ENCODE assay signal across 18 cellular contexts in genomic region chr6:134375199-134375598, GRCh38. TPM values are rescaled to one million over a fixed set of nuclear protein-coding genes. Genes with fewer than 3 reads are reported as not detected.
A peak's percentile ranks its signal among the peaks of the same experiment; 100 is the strongest.
DNase-seq lines count a peak whose midpoint lies in the region; ATAC-seq, FAIRE-seq and TF ChIP-seq lines count a peak whose summit lies in the region.
"Had no signal": no experiment of that assay in that cellular context is flagged by ENCODE, and none has a peak within 500 bp of the region (broad histone marks: within the 10 kb centered on the region; RNA-seq: fewer than 3 reads in every experiment).

No MANE protein-coding gene starts in this region.

- H3K27ac ChIP-seq in breast epithelium (no peak overlapping the region), lower lobe of right lung (peak overlapping the region; percentile 56), upper lobe of right lung (no peak overlapping the region), kidney (ENCODE audit: low read depth in 2 of 2, low read length in 2 of 2) (no peak overlapping the region)
- H3K27ac ChIP-seq: C4-2B had no signal

- FAIRE-seq in kidney (lab: Jason Lieb, UNC), result no peak
- FAIRE-seq: A204.1 had no signal

- TF ChIP-seq POLR2A in breast epithelium (IDR thresholded peaks at IDR 0.05), result no peak

- DNase-seq in MCF 10A (ENCODE audit: unreplicated experiment), result no peak
- no peak for DNase-seq in breast epithelium (ENCODE audit: low spot score in 2 of 2)
- DNase-seq in NOMO-1 treated with dmso at 0.1 percent for 144 hours (lab: John Stamatoyannopoulos, UW; ENCODE audit: unreplicated experiment), result peak; percentile 59
- DNase-seq in lower lobe of right lung, result no peak
- DNase-seq in upper lobe of right lung, result no peak
- no peak for DNase-seq in kidney
- no peak for DNase-seq in MG63
- no peak for DNase-seq in NCI-H1930 (lab: John Stamatoyannopoulos, UW)
- DNase-seq: COR-L47, GOT3, KBM-7, NCI-H2171, NCI-H446 treated with DMSO at 0.1 percent for 48 hours, NCI-H82, OCI-M1, SHP77 treated with DMSO at 0.1 percent for 48 hours had no signal

- H3K9me3 ChIP-seq in breast epithelium (no peaks in the 10 kb centered on the region), lower lobe of right lung (no peaks in the 10 kb centered on the region), upper lobe of right lung (no peaks in the 10 kb centered on the region), kidney (ENCODE audit: control insufficient read depth in 1 of 2, low read length in 2 of 2) (no peaks in the 10 kb centered on the region), MG63 (no peaks in the 10 kb centered on the region)

- no TSS peak for BruUV-seq in MCF 10A (replicated peaks; lab: Mats Ljungman, UMichigan)

- CTCF ChIA-PET in MCF 10A (lab: Yijun Ruan, JAX), result no interaction called here

- POLR2A ChIA-PET in MCF 10A (lab: Yijun Ruan, JAX), result interaction anchor here (0.6 to 0.7 kb wide), 2 partner anchors 49 to 661 kb away, joined by 3 read pairs; no protein-coding TSS in a partner anchor

- no peak overlapping the region for H3K9ac ChIP-seq in kidney (ENCODE audit: low read length in 2 of 2)

- TF ChIP-seq CTCF in MCF 10A (IDR thresholded peaks at IDR 0.05; ENCODE audit: unreplicated experiment) (no peak), breast epithelium (IDR thresholded peaks at IDR 0.05) (no peak), lower lobe of right lung (IDR thresholded peaks at IDR 0.05) (no peak), upper lobe of right lung (IDR thresholded peaks at IDR 0.05) (no peak), kidney (IDR thresholded peaks at IDR 0.05; ENCODE audit: borderline replicate concordance, extremely low read depth, insufficient read depth) (no peak)

- intact Hi-C loops in MCF 10A (cut with micrococcal nuclease), result no loop called here
- intact Hi-C loops in breast epithelium (cut with DNase I; ENCODE audit: low total_unique reads), result no loop called here
- intact Hi-C loops in lower lobe of right lung (cut with DNase I), result no loop called here
- intact Hi-C loops in upper lobe of right lung (cut with DNase I), result no loop called here
- intact Hi-C loops in kidney (cut with DNase I), result no loop called here

- no peaks in the 10 kb centered on the region for H3K9me3 Mint-ChIP-seq in MCF 10A (ENCODE audit: unreplicated experiment)

- no peaks in the 10 kb centered on the region for H3K27me3 ChIP-seq in breast epithelium
- no peaks in the 10 kb centered on the region for H3K27me3 ChIP-seq in lower lobe of right lung (ENCODE audit: low read depth)
- no peaks in the 10 kb centered on the region for H3K27me3 ChIP-seq in upper lobe of right lung
- H3K27me3 ChIP-seq in MG63, result no peaks in the 10 kb centered on the region

- peaks cover 43% of the 10 kb centered on the region for H3K4me1 Mint-ChIP-seq in MCF 10A (ENCODE audit: insufficient read depth, unreplicated experiment)

- no peaks in the 10 kb centered on the region for H3K36me3 ChIP-seq in breast epithelium
- H3K36me3 ChIP-seq in lower lobe of right lung, result no peaks in the 10 kb centered on the region
- H3K36me3 ChIP-seq in upper lobe of right lung, result no peaks in the 10 kb centered on the region
- no peaks in the 10 kb centered on the region for H3K36me3 ChIP-seq in kidney (ENCODE audit: control insufficient read depth in 1 of 2, insufficient read depth in 2 of 2, low read length in 2 of 2)
- no peaks in the 10 kb centered on the region for H3K36me3 ChIP-seq in MG63

- H3K36me3 Mint-ChIP-seq in MCF 10A (ENCODE audit: insufficient read depth, unreplicated experiment), result no peaks in the 10 kb centered on the region

- no peaks in the 10 kb centered on the region for H3K27me3 Mint-ChIP-seq in MCF 10A (ENCODE audit: insufficient read depth, unreplicated experiment)

- peaks cover 0 to 4% of the 10 kb centered on the region in 2 donors for H3K4me1 ChIP-seq in breast epithelium
- H3K4me1 ChIP-seq in lower lobe of right lung, result peaks cover 41% of the 10 kb centered on the region
- peaks cover 14% of the 10 kb centered on the region for H3K4me1 ChIP-seq in upper lobe of right lung
- H3K4me1 ChIP-seq in kidney (ENCODE audit: control insufficient read depth in 1 of 2, insufficient read depth in 1 of 2, low read depth in 1 of 2, low read length in 2 of 2), result peaks cover 0 to 2% of the 10 kb centered on the region in 2 donors

- H3K4me3 ChIP-seq in breast epithelium, result no peak overlapping the region
- no peak overlapping the region for H3K4me3 ChIP-seq in lower lobe of right lung
- no peak overlapping the region for H3K4me3 ChIP-seq in upper lobe of right lung
- no peak overlapping the region for H3K4me3 ChIP-seq in kidney (ENCODE audit: low read length in 2 of 2)
- H3K4me3 ChIP-seq in MG63, result no peak overlapping the region

- ATAC-seq in lower lobe of right lung (peak; percentile 30 to 51), upper lobe of right lung (peak; percentile 77)

- H3K4me3 Mint-ChIP-seq in MCF 10A (ENCODE audit: unreplicated experiment), result no peak overlapping the region

- H3K27ac Mint-ChIP-seq in MCF 10A (ENCODE audit: low read depth, unreplicated experiment), result peak overlapping the region; percentile 93

RNA-seq across cellular contexts. Expression of gene SGK1, which starts 57.3 kb away (rescaled TPM):
- total RNA-seq in MCF 10A (2022) (20.8 and 30.8 TPM in 2 replicates), breast epithelium (100 to 1,000 TPM; 104 to 459 (median 193) TPM), lower lobe of right lung (195 TPM), upper lobe of right lung (204 TPM), kidney (324 TPM)
- polyA plus RNA-seq in kidney (ENCODE audit: insufficient read depth, low read depth, low replicate concordance), result 142 TPM
- total RNA-seq in MG63 (2014; rRNA removed; shearing (Covaris generic); ENCODE audit: low replicate concordance), result 67.1 and 80.0 TPM in 2 replicates
